8 cellular contexts compared by ENCODE assay signal in the genomic region with DNA sequence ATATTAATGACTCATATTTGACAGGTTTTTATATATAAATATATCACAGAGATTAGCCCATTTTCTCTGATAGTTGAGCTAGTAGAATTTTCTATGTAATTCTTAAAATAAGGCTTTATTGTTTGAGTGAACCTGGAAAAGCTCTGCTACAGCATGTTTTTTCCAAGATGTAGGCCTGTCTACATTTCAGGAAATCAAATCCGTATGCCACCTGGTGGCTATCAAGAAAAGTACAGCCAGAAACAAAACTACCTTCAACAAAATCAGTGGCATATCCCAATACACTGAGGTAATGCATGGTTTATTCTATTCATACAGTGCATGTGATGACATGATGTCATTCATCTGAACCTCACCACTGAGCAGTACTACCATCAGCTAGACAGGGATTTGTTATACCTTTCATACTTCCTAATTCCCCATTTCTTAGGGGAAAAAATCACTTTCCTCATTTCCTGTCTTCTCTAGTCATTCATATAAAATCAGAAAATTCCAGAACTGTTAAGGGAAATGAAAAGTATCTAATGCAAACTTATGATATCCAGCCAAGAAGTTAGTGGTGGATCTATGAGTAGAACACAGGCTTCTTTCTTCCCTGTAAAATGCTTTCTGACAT.
DNase-seq lines count a peak whose midpoint lies in the region; ATAC-seq, FAIRE-seq and TF ChIP-seq lines count a peak whose summit lies in the region.

No MANE protein-coding gene starts in this region.

- H3K27ac ChIP-seq in A549: no peak overlapping the region
- no peak overlapping the region for H3K27ac ChIP-seq in right lobe of liver

- peak; percentile 18 to 35; a peak in 3 of 5 replicates for TF ChIP-seq RAD21 in A549 (conservative IDR thresholded peaks at IDR 0.05 in 1 of 2, IDR thresholded peaks at IDR 0.05 in 1 of 2)

- POLR2A ChIA-PET in A549 (lab: Yijun Ruan, JAX): no interaction called here

- FAIRE-seq in A549 (lab: Jason Lieb, UNC) (no peak), colon (lab: Jason Lieb, UNC) (peak; percentile 28)

- H3K4me2 ChIP-seq in A549: no peak overlapping the region

- no peaks in the 10 kb centered on the region for H3K27me3 ChIP-seq in right lobe of liver

- in situ Hi-C loops in GM13976 (cut with MboI; ENCODE audit: low sequenced_read_pairs, unreplicated experiment): no loop called here

- no peak for TF ChIP-seq POLR2A in A549 (IDR thresholded peaks at IDR 0.05; ENCODE audit: low read length)
- no peak for TF ChIP-seq POLR2A in right lobe of liver (IDR thresholded peaks at IDR 0.05)

- no peaks in the 10 kb centered on the region for H3K36me3 ChIP-seq in right lobe of liver

- intact Hi-C loops in right lobe of liver (cut with DNase I): no loop called here

- H3K4me3 ChIP-seq in A549: no peak overlapping the region
- no peak overlapping the region for H3K4me3 ChIP-seq in right lobe of liver

- CTCF ChIA-PET in A549 (lab: Yijun Ruan, JAX): interaction anchor here (0.9 to 7.3 kb wide), 6 partner anchors 10 to 1480 kb away, joined by 3 to 57 read pairs (median 4); no protein-coding TSS in a partner anchor

- no peak for TF ChIP-seq EP300 in A549 (IDR thresholded peaks at IDR 0.05)

- H3K9me3 ChIP-seq in A549 (no peaks in the 10 kb centered on the region), right lobe of liver (no peaks in the 10 kb centered on the region)

- H3K4me1 ChIP-seq in A549 (no peaks in the 10 kb centered on the region), right lobe of liver (no peaks in the 10 kb centered on the region)

- peak in 1 of 2 experiments; percentile 17 for DNase-seq in A549 (ENCODE audit: low read depth in 1 of 2, low spot score in 1 of 2)
- DNase-seq in GM13976 (ENCODE audit: low spot score): peak; percentile 50
- DNase-seq in NCI-H345 treated with DMSO at 0.1 percent for 48 hours (lab: John Stamatoyannopoulos, UW; ENCODE audit: unreplicated experiment): peak; percentile 15
- no peak for DNase-seq in right lobe of liver
- no peak for DNase-seq in ureter (ENCODE audit: low spot score)
- no peak for DNase-seq in stimulated activated CD4-positive, alpha-beta T cell treated with anti-CD3 and anti-CD28 coated beads, Interleukin-2, amount 100 ng/mL, for 48 hours

- ATAC-seq in A549 (peak in 1 of 2 experiments; percentile 66; a peak in 2 of 6 replicates), HG03095 (IDR thresholded peaks at IDR 0.05; ENCODE audit: unreplicated experiment) (peak; percentile 70), right lobe of liver (peak; percentile 80 to 90 (median 83))

- TF ChIP-seq CTCF in A549 (IDR thresholded peaks at IDR 0.05): peak; percentile 34; the same call in 2 of the 3 replicates
- TF ChIP-seq CTCF in GM13976 (IDR thresholded peaks at IDR 0.05; ENCODE audit: borderline replicate concordance, control extremely low read depth, extremely low read depth, insufficient read depth, missing control alignments): peak; percentile 48
- TF ChIP-seq CTCF in right lobe of liver (IDR thresholded peaks at IDR 0.05): peak; percentile 70 to 75 (median 74)

- 0% methylated on average over 1 of the region's 1 CpG for WGBS in A549 (ENCODE audit: missing lambda C conversion rate)
- WGBS in right lobe of liver (ENCODE audit: insufficient coverage, low coverage, low lambda C conversion rate, missing lambda C conversion rate): 0% methylated on average over 1 of the region's 1 CpG

TF ChIP-seq in A549, 52 proteins besides CTCF, POLR2A, EP300 and RAD21:
- TF ChIP-seq, protein P1, sequence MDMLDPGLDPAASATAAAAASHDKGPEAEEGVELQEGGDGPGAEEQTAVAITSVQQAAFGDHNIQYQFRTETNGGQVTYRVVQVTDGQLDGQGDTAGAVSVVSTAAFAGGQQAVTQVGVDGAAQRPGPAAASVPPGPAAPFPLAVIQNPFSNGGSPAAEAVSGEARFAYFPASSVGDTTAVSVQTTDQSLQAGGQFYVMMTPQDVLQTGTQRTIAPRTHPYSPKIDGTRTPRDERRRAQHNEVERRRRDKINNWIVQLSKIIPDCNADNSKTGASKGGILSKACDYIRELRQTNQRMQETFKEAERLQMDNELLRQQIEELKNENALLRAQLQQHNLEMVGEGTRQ (IDR thresholded peaks at IDR 0.05): no peak
- peak; percentile 45 for TF ChIP-seq SMC3 (IDR thresholded peaks at IDR 0.05)

Comparison
In these comparisons a context has a peak if more than half of its experiments do, and no peak if none do; other contexts are left out.
1. DNase-seq: peak in GM13976 (single experiment) and NCI-H345 treated with DMSO at 0.1 percent for 48 hours (single experiment); none in right lobe of liver (0 of 3), ureter (single experiment) and stimulated activated CD4-positive, alpha-beta T cell treated with anti-CD3 and anti-CD28 coated beads, Interleukin-2, amount 100 ng/mL, for 48 hours (0 of 2).
2. Peak in every context shown above with its lines, with median percentiles within 50 percentile points of each other: CTCF ChIP-seq.